Comparison of ENCODE assay signal across 8 cellular contexts in the genomic region with DNA sequence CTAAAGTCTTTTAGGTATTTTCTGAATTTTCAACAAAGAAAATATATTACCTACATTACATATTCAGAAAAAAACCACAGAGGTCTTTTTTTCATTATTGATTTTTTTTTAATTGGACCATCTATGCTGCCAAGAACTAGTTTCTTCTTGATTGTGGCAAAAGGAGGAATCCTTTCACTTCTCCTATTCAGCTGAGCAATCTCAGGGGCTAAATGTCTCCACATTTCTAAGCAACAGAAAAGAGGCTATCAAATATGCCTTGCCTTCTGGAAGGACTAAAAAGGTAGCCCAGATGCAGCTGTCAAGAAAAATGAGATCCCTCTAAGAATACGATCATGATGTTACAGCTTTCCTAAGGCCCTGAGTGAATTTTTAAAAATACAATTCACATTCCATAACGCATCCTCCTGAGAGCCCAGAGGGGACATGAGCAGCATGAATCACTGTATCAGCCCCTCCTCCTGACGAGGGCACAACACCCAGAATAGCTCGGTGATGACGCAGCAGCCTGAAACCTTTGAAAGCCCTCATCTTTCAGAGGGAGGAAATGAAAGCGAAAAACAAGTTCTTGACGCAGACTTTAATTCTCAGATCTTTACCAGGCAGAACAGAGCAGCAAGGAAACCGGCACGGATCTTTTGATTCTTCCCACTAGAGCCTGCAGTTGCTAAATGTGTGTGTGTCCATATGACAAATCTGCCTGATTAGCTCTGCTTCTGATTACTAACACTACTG. TPM values are rescaled to one million over a fixed set of nuclear protein-coding genes. Genes with fewer than 3 reads are reported as not detected.
DNase-seq lines count a peak whose midpoint lies in the region; ATAC-seq, FAIRE-seq and TF ChIP-seq lines count a peak whose summit lies in the region.

No MANE protein-coding gene starts in this region.

- FAIRE-seq in D721Med (lab: Jason Lieb, UNC): no peak

- peaks cover 30% of the 10 kb centered on the region for H3K36me3 Mint-ChIP-seq in activated CD4-positive, alpha-beta T cell treated with anti-CD3 and anti-CD28 coated beads for 36 hours (ENCODE audit: low read depth)

- H3K4me1 Mint-ChIP-seq in activated CD4-positive, alpha-beta T cell treated with anti-CD3 and anti-CD28 coated beads for 36 hours: peaks cover 36% of the 10 kb centered on the region

- TF ChIP-seq CTCF in GM10248 (IDR thresholded peaks at IDR 0.05; ENCODE audit: control extremely low read depth, extremely low read depth, low read depth, missing control alignments) (no peak), D721Med (IDR thresholded peaks at IDR 0.05; ENCODE audit: insufficient read depth, missing control alignments) (no peak)

- H3K27me3 Mint-ChIP-seq in activated CD4-positive, alpha-beta T cell treated with anti-CD3 and anti-CD28 coated beads for 36 hours: no peaks in the 10 kb centered on the region

- H3K27ac ChIP-seq in cingulate gyrus (ENCODE audit: low read depth, low read length): peak overlapping the region; percentile 90

- intact Hi-C loops in activated CD4-positive, alpha-beta T cell treated with anti-CD3 and anti-CD28 coated beads for 36 hours (cut with DNase I, micrococcal nuclease): loop anchor here (1.0 to 5.0 kb wide), 9 partner anchors 24 to 360 kb away; partner anchors contain the start of genes FYTTD1 (in 2 of the 2), LRCH3 (in 1 of the 2), RPL35A (in 1 of the 2) and RUBCN (in 1 of the 2)
- intact Hi-C loops in left colon (cut with DNase I, micrococcal nuclease): no loop called here

- peak overlapping the region; percentile 51 for H3K4me3 Mint-ChIP-seq in activated CD4-positive, alpha-beta T cell treated with anti-CD3 and anti-CD28 coated beads for 36 hours

- no peaks in the 10 kb centered on the region for H3K9me3 Mint-ChIP-seq in activated CD4-positive, alpha-beta T cell treated with anti-CD3 and anti-CD28 coated beads for 36 hours (ENCODE audit: low read depth)

- ATAC-seq in HG02571 (IDR thresholded peaks at IDR 0.05; ENCODE audit: unreplicated experiment): peak; percentile 89
- peak; percentile 98 for ATAC-seq in activated CD4-positive, alpha-beta T cell treated with anti-CD3 and anti-CD28 coated beads for 36 hours
- ATAC-seq in left colon: peak; percentile 70

- DNase-seq in GM10248 (ENCODE audit: extremely low spot score) (peak; percentile 79), NCI-H1436 treated with DMSO at 0.1 percent for 48 hours (lab: John Stamatoyannopoulos, UW) (peak; percentile 32), left colon (peak; percentile 74 to 89), D721Med (ENCODE audit: insufficient read length, low spot score) (no peak)
- DNase-seq in activated CD4-positive, alpha-beta T cell treated with anti-CD3 and anti-CD28 coated beads for 36 hours: peak; percentile 94
- DNase-seq in stimulated activated CD4-positive, alpha-beta T cell treated with anti-CD3 and anti-CD28 coated beads, Interleukin-1b, Interleukin-23, amount 100 ng/mL, for 24 hours (ENCODE audit: low read depth in 4 of 4, low spot score in 1 of 4): peak; percentile 45 to 80 (median 72)

- peak overlapping the region; percentile 89 for H3K27ac Mint-ChIP-seq in activated CD4-positive, alpha-beta T cell treated with anti-CD3 and anti-CD28 coated beads for 36 hours

- CTCF ChIA-PET in GM10248 (lab: Yijun Ruan, JAX): interaction anchor here (0.9 to 7.2 kb wide), 8 partner anchors 8 to 113 kb away, joined by 3 to 43 read pairs (median 5); no protein-coding TSS in a partner anchor
- CTCF ChIA-PET in activated CD4-positive, alpha-beta T cell treated with anti-CD3 and anti-CD28 coated beads for 36 hours (lab: Charles Lee): interaction anchor here (0.5 to 1.9 kb wide), 9 partner anchors 10 to 369 kb away, joined by 3 to 7 read pairs (median 4); no protein-coding TSS in a partner anchor

- POLR2A ChIA-PET in GM10248 (lab: Yijun Ruan, JAX): interaction anchor here (0.9 to 1.1 kb wide), 2 partner anchors 20 to 21 kb away, joined by 3 to 4 read pairs; no protein-coding TSS in a partner anchor
- POLR2A ChIA-PET in activated CD4-positive, alpha-beta T cell treated with anti-CD3 and anti-CD28 coated beads for 36 hours (lab: Charles Lee): interaction anchor here (0.5 to 1.1 kb wide), 4 partner anchors 24 to 1598 kb away, joined by 3 to 8 read pairs (median 5); partner anchors contain the start of gene LRCH3

RNA-seq across cellular contexts. Expression of gene RUBCN, which starts 24.6 kb away (rescaled TPM):
- 10 to 100 TPM; 22.7 to 23.4 TPM for total RNA-seq in activated CD4-positive, alpha-beta T cell treated with anti-CD3 and anti-CD28 coated beads for 36 hours
- 10 to 100 TPM; 20.4 to 22.1 TPM for total RNA-seq in left colon

RNA-seq across cellular contexts. Expression of gene FYTTD1, which starts 37.5 kb away (rescaled TPM):
- total RNA-seq in activated CD4-positive, alpha-beta T cell treated with anti-CD3 and anti-CD28 coated beads for 36 hours: 10 to 100 TPM; 20.7 to 25.6 TPM
- total RNA-seq in left colon: 10 to 100 TPM; 32.6 to 37.5 TPM

Comparison
In these comparisons a context has a peak if more than half of its experiments do, and no peak if none do; other contexts are left out.
1. intact Hi-C loops: an anchor here in activated CD4-positive, alpha-beta T cell treated with anti-CD3 and anti-CD28 coated beads for 36 hours (1.0 to 5.0 kb wide); none called in left colon.